Comparison of ENCODE assay signal across 9 cellular contexts in genomic region chr22:17366830-17367229, GRCh38. TPM values are rescaled to one million over a fixed set of nuclear protein-coding genes. Genes with fewer than 3 reads are reported as not detected.
DNase-seq lines count a peak whose midpoint lies in the region; ATAC-seq and TF ChIP-seq lines count a peak whose summit lies in the region.
"Had no signal": no experiment of that assay in that cellular context is flagged by ENCODE, and none has a peak within 500 bp of the region (broad histone marks: within the 10 kb centered on the region; RNA-seq: fewer than 3 reads in every experiment).

No MANE protein-coding gene starts in this region.

- no peak overlapping the region for H2AK5ac ChIP-seq in mesenchymal stem cell (ENCODE audit: low read length, severe bottlenecking)

- H2BK15ac ChIP-seq in mesenchymal stem cell (ENCODE audit: low read depth, poor library complexity, severe bottlenecking), result no peak overlapping the region

- no peak overlapping the region for H3K14ac ChIP-seq in mesenchymal stem cell (ENCODE audit: low read length in 2 of 2)

- TF ChIP-seq CTCF in GM13976 (IDR thresholded peaks at IDR 0.05; ENCODE audit: borderline replicate concordance, control extremely low read depth, extremely low read depth, insufficient read depth, missing control alignments), result no peak
- peak; percentile 41 for TF ChIP-seq CTCF in foreskin keratinocyte (conservative IDR thresholded peaks at IDR 0.05)
- TF ChIP-seq CTCF in suprapubic skin (IDR thresholded peaks at IDR 0.05), result no peak

- H3K18ac ChIP-seq in mesenchymal stem cell (ENCODE audit: low read depth in 1 of 2, low read length in 2 of 2), result no peak overlapping the region

- no peak overlapping the region for H2BK12ac ChIP-seq in mesenchymal stem cell (ENCODE audit: low read length in 2 of 2)

- H3K27ac ChIP-seq in foreskin keratinocyte, result no peak overlapping the region
- no peak overlapping the region for H3K27ac ChIP-seq in suprapubic skin
- no peak overlapping the region for H3K27ac ChIP-seq in mesenchymal stem cell (ENCODE audit: low read length, poor library complexity, severe bottlenecking)

- no peak overlapping the region for H4K8ac ChIP-seq in mesenchymal stem cell (ENCODE audit: low read length)

- TF ChIP-seq EP300 in suprapubic skin (IDR thresholded peaks at IDR 0.05), result no peak

- H2BK5ac ChIP-seq in mesenchymal stem cell (ENCODE audit: low read depth, low read length, poor library complexity, severe bottlenecking), result no peak overlapping the region

- in situ Hi-C loops in GM13976 (cut with MboI; ENCODE audit: low sequenced_read_pairs, unreplicated experiment) (no loop called here), SK-MEL-5 (cut with HindIII; ENCODE audit: low pct_unique_long_range_greater_than_20kb, low sequenced_read_pairs) (no loop called here)

- no peak overlapping the region for H4K91ac ChIP-seq in mesenchymal stem cell (ENCODE audit: low read length)

- H3K4me2 ChIP-seq in mesenchymal stem cell (ENCODE audit: low read length, poor library complexity, severe bottlenecking), result no peak overlapping the region

- peak; percentile 61 for DNase-seq in GM13976 (ENCODE audit: low spot score)
- DNase-seq in SK-MEL-5 (ENCODE audit: low read depth, low spot score), result peak; percentile 74
- DNase-seq in foreskin keratinocyte, result no peak
- no peak for DNase-seq in sciatic nerve (ENCODE audit: low spot score)
- no peak for DNase-seq in suprapubic skin (ENCODE audit: low spot score in 2 of 2)
- no peak for DNase-seq in COLO668 (lab: John Stamatoyannopoulos, UW; ENCODE audit: unreplicated experiment)
- DNase-seq in mesenchymal stem cell, result no peak
- no peak for DNase-seq in hepatic stellate cell (ENCODE audit: low spot score)

- 7% methylated on average over 11 of the region's 11 CpGs for WGBS in suprapubic skin
- WGBS in mesenchymal stem cell, result 22% methylated on average over 6 of the region's 11 CpGs

- peaks cover 53% of the 10 kb centered on the region for H3K27me3 ChIP-seq in foreskin keratinocyte
- peaks cover 79% of the 10 kb centered on the region for H3K27me3 ChIP-seq in suprapubic skin
- peaks cover 51 to 58% of the 10 kb centered on the region in 2 experiments for H3K27me3 ChIP-seq in mesenchymal stem cell (ENCODE audit: control insufficient read depth in 1 of 2, insufficient read depth in 1 of 2, low read length in 2 of 2)

- H3K79me1 ChIP-seq in mesenchymal stem cell (replicated peaks; ENCODE audit: low read length, poor library complexity, severe bottlenecking), result no peaks in the 10 kb centered on the region

- no peak overlapping the region for H2AFZ ChIP-seq in mesenchymal stem cell (ENCODE audit: low read depth, low read length)

- no peaks in the 10 kb centered on the region for H3K36me3 ChIP-seq in suprapubic skin
- no peaks in the 10 kb centered on the region for H3K36me3 ChIP-seq in mesenchymal stem cell (ENCODE audit: control insufficient read depth in 1 of 2, insufficient read depth in 2 of 2, low read depth in 1 of 2, low read length in 2 of 2)

- TF ChIP-seq POLR2A in suprapubic skin (IDR thresholded peaks at IDR 0.05), result no peak

- H3K23ac ChIP-seq in mesenchymal stem cell (ENCODE audit: low read length in 2 of 2), result no peak overlapping the region

- intact Hi-C loops in sciatic nerve (cut with DNase I), result no loop called here

- H3K4me1 ChIP-seq in foreskin keratinocyte, result no peaks in the 10 kb centered on the region
- peaks cover 28% of the 10 kb centered on the region for H3K4me1 ChIP-seq in suprapubic skin
- H3K4me1 ChIP-seq in mesenchymal stem cell (ENCODE audit: control insufficient read depth, insufficient read depth, low read depth, low read length), result peaks cover 19% of the 10 kb centered on the region

- no peak overlapping the region for H2BK120ac ChIP-seq in mesenchymal stem cell (ENCODE audit: low read depth, low read length)

- H3K4ac ChIP-seq in mesenchymal stem cell (ENCODE audit: low read depth in 1 of 2, low read length in 2 of 2), result no peak overlapping the region

- no peak overlapping the region for H3K9ac ChIP-seq in mesenchymal stem cell (ENCODE audit: low read length)

- H3K4me3 ChIP-seq in suprapubic skin (no peak overlapping the region), mesenchymal stem cell (ENCODE audit: insufficient read depth in 1 of 2, low read depth in 1 of 2, low read length in 2 of 2) (no peak overlapping the region)

- H3K9me3 ChIP-seq in suprapubic skin, result no peaks in the 10 kb centered on the region
- H3K9me3 ChIP-seq in mesenchymal stem cell (ENCODE audit: control insufficient read depth, low read length), result no peaks in the 10 kb centered on the region

- ATAC-seq in foreskin keratinocyte, result no peak
- ATAC-seq in sciatic nerve, result peak; percentile 44

RNA-seq across cellular contexts. Expression of gene CECR2, which starts 2.4 kb away (rescaled TPM):
- total RNA-seq in SK-MEL-5 (2014; rRNA removed; shearing (Covaris generic)), result 4.8 and 5.7 TPM in 2 replicates
- 4.6 and 7.4 TPM in 2 replicates for polyA plus RNA-seq in SK-MEL-5 (2015; cell fraction: cytosol; rRNA removed)
- 6.6 and 14.0 TPM in 2 replicates for polyA plus RNA-seq in SK-MEL-5 (2015; cell fraction: nucleus; rRNA removed)
- total RNA-seq in foreskin keratinocyte (not detected in 2 replicates), sciatic nerve (4.8 TPM), suprapubic skin (1 to 10 TPM; 2.5 to 3.9 (median 3.7) TPM)
- polyA plus RNA-seq in foreskin keratinocyte, result not detected in 2 replicates
- not detected for polyA plus RNA-seq in mesenchymal stem cell (2013, experiment 1 of 2)
- polyA plus RNA-seq in mesenchymal stem cell (2013, experiment 2 of 2), result not detected
- total RNA-seq: M059J had no signal

Comparison
In these comparisons a context has a peak if more than half of its experiments do, and no peak if none do; other contexts are left out.
1. DNase-seq: peak in GM13976 (single experiment) and SK-MEL-5 (single experiment); none in foreskin keratinocyte (0 of 2), sciatic nerve (single experiment), suprapubic skin (0 of 2), COLO668 (single experiment), mesenchymal stem cell (single experiment) and hepatic stellate cell (single experiment).